ENCODE assay signal across 8 cellular contexts in the genomic region with DNA sequence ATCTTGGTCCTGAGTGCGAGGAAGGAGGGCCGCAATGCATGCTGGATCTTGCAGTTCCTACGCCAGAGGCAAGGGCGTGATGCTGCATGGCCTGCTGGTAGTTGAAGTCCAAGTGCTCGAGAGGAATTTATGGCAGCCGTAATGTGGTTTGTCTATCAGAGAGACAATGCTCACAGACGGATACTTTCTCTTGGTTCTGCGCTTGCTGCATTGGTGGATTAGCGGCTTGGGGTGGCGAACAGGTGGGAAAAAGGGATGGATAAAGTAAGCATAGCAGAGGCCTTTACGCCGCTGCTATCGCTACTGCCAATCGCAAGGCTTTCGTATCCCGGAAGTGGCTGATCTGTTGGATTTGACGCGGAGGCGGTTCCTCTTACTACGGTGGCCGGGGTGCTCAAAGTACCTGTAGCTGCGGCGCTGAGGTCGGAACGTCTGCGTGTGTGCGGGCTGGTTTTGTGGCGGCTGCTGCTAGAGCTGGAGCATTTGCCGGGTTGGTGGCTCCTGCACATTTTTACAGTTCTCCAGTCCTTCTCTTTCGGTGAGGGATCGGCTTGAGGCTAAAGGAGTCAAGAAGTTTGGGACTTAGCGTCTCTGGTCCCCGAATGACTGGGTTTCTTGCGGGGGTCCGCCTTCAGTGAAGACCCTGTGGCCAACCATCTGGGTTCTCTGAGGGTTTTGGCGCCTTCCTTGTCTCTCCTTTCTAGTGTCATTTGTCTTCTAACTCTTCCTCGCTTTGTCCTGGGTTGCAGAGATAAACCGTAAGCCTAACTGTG. TPM values are rescaled to one million over a fixed set of nuclear protein-coding genes. Genes with fewer than 3 reads are reported as not detected.
A peak's percentile ranks its signal among the peaks of the same experiment; 100 is the strongest.
DNase-seq lines count a peak whose midpoint lies in the region; ATAC-seq and TF ChIP-seq lines count a peak whose summit lies in the region.

A gene with protein sequence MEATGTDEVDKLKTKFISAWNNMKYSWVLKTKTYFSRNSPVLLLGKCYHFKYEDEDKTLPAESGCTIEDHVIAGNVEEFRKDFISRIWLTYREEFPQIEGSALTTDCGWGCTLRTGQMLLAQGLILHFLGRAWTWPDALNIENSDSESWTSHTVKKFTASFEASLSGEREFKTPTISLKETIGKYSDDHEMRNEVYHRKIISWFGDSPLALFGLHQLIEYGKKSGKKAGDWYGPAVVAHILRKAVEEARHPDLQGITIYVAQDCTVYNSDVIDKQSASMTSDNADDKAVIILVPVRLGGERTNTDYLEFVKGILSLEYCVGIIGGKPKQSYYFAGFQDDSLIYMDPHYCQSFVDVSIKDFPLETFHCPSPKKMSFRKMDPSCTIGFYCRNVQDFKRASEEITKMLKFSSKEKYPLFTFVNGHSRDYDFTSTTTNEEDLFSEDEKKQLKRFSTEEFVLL (plus strand): TSS at position 397 of the 773 bp plus-strand sequence. CDS start 19,655 bp downstream, outside the sequence.

- peaks cover 3 to 4% of the 10 kb centered on the region in 2 donors for H3K27me3 Mint-ChIP-seq in CD4-positive, alpha-beta memory T cell
- peaks cover 10% of the 10 kb centered on the region for H3K27me3 Mint-ChIP-seq in activated CD4-positive, alpha-beta memory T cell treated with anti-CD3 and anti-CD28 coated beads, Interleukin-2, amount 10 ng/mL, durations not matched to agents 7 days and 5 days

- H3K4me1 Mint-ChIP-seq in CD4-positive, alpha-beta memory T cell: peaks cover 5 to 10% (median 7%) of the 10 kb centered on the region in 4 donors
- peaks cover 9% of the 10 kb centered on the region for H3K4me1 Mint-ChIP-seq in activated CD4-positive, alpha-beta memory T cell treated with anti-CD3 and anti-CD28 coated beads, Interleukin-2, amount 10 ng/mL, durations not matched to agents 7 days and 5 days

- no peak for TF ChIP-seq CTCF in lower lobe of right lung (IDR thresholded peaks at IDR 0.05)

- H3K9me3 ChIP-seq in CD4-positive, alpha-beta memory T cell (ENCODE audit: control insufficient read depth in 1 of 2, low read length in 2 of 2): no peaks in the 10 kb centered on the region
- H3K9me3 ChIP-seq in lower lobe of right lung: no peaks in the 10 kb centered on the region

- intact Hi-C loops in CD4-positive, alpha-beta memory T cell (cut with micrococcal nuclease): loop anchor here (1.0 to 5.0 kb wide), 5 partner anchors 96 to 1707 kb away; a partner anchor contains a TSS
- intact Hi-C loops in lower lobe of right lung (cut with DNase I): no loop called here

- H3K4me3 ChIP-seq in CD4-positive, alpha-beta memory T cell (ENCODE audit: low read length in 2 of 2): peak within 1 kb of the TSS; percentile 94 to 100
- H3K4me3 ChIP-seq in lower lobe of right lung: peak within 1 kb of the TSS; percentile 83

- peaks cover 14% of the 10 kb centered on the region for H3K4me1 ChIP-seq in CD4-positive, alpha-beta memory T cell (ENCODE audit: insufficient read depth, low read length)
- peaks cover 16% of the 10 kb centered on the region for H3K4me1 ChIP-seq in lower lobe of right lung

- ATAC-seq in GM19455 (IDR thresholded peaks at IDR 0.05; ENCODE audit: unreplicated experiment) (peak; percentile 97), lower lobe of right lung (peak; percentile 99 to 100)

- peak; percentile 95 to 97 (median 96) for DNase-seq in CD4-positive, alpha-beta memory T cell
- DNase-seq in HK-2 (ENCODE audit: unreplicated experiment) (peak; percentile 93), NCI-H82 treated with DMSO at 0.1 percent for 48 hours (lab: John Stamatoyannopoulos, UW; ENCODE audit: unreplicated experiment) (peak; percentile 95), lower lobe of right lung (peak; percentile 97)
- peak; percentile 95 for DNase-seq in activated CD4-positive, alpha-beta memory T cell treated with anti-CD3 and anti-CD28 coated beads, Interleukin-2, amount 10 ng/mL, durations not matched to agents 7 days and 5 days
- peak; percentile 89 for DNase-seq in effector CD8-positive, alpha-beta T cell (lab: John Stamatoyannopoulos, UW)
- DNase-seq in stimulated activated CD4-positive, alpha-beta T cell treated with anti-CD3 and anti-CD28 coated beads, TNF-alpha, amount 100 ng/mL, for 24 hours (ENCODE audit: low read depth in 3 of 3): peak; percentile 85 to 90 (median 89)

- H3K27me3 ChIP-seq in CD4-positive, alpha-beta memory T cell (ENCODE audit: insufficient read depth, low read length): no peaks in the 10 kb centered on the region
- no peaks in the 10 kb centered on the region for H3K27me3 ChIP-seq in lower lobe of right lung (ENCODE audit: low read depth)

- POLR2A ChIA-PET in CD4-positive, alpha-beta memory T cell (lab: Charles Lee; ENCODE audit: partially characterized antibody): interaction anchor here (0.9 to 1.0 kb wide), 2 partner anchors 348 to 867 kb away, joined by 3 to 8 read pairs; a partner anchor contains a TSS
- POLR2A ChIA-PET in activated CD4-positive, alpha-beta memory T cell treated with anti-CD3 and anti-CD28 coated beads, Interleukin-2, amount 10 ng/mL, durations not matched to agents 7 days and 5 days (lab: Charles Lee): interaction anchor here (0.7 to 1.0 kb wide), 3 partner anchors 17 to 348 kb away, joined by 3 to 6 read pairs (median 3); no protein-coding TSS in a partner anchor

- H3K9me3 Mint-ChIP-seq in CD4-positive, alpha-beta memory T cell: no peaks in the 10 kb centered on the region
- H3K9me3 Mint-ChIP-seq in activated CD4-positive, alpha-beta memory T cell treated with anti-CD3 and anti-CD28 coated beads, Interleukin-2, amount 10 ng/mL, durations not matched to agents 7 days and 5 days: no peaks in the 10 kb centered on the region

- CTCF ChIA-PET in CD4-positive, alpha-beta memory T cell (lab: Charles Lee; ENCODE audit: partially characterized antibody): no interaction called here
- CTCF ChIA-PET in activated CD4-positive, alpha-beta memory T cell treated with anti-CD3 and anti-CD28 coated beads, Interleukin-2, amount 10 ng/mL, durations not matched to agents 7 days and 5 days (lab: Charles Lee): no interaction called here

- H3K27ac Mint-ChIP-seq in CD4-positive, alpha-beta memory T cell: no peak within 1 kb of the TSS
- H3K27ac Mint-ChIP-seq in activated CD4-positive, alpha-beta memory T cell treated with anti-CD3 and anti-CD28 coated beads, Interleukin-2, amount 10 ng/mL, durations not matched to agents 7 days and 5 days: no peak within 1 kb of the TSS

- no peaks in the 10 kb centered on the region for H3K36me3 Mint-ChIP-seq in CD4-positive, alpha-beta memory T cell
- H3K36me3 Mint-ChIP-seq in activated CD4-positive, alpha-beta memory T cell treated with anti-CD3 and anti-CD28 coated beads, Interleukin-2, amount 10 ng/mL, durations not matched to agents 7 days and 5 days (ENCODE audit: low read depth): no peaks in the 10 kb centered on the region

- H3K27ac ChIP-seq in CD4-positive, alpha-beta memory T cell (ENCODE audit: low read depth, low read length): peak within 1 kb of the TSS; percentile 85
- peak within 1 kb of the TSS; percentile 94 for H3K27ac ChIP-seq in lower lobe of right lung

- no peaks in the 10 kb centered on the region for H3K36me3 ChIP-seq in CD4-positive, alpha-beta memory T cell (ENCODE audit: insufficient read depth, low read length)
- no peaks in the 10 kb centered on the region for H3K36me3 ChIP-seq in lower lobe of right lung

- H3K4me3 Mint-ChIP-seq in CD4-positive, alpha-beta memory T cell: no peak within 1 kb of the TSS
- no peak within 1 kb of the TSS for H3K4me3 Mint-ChIP-seq in activated CD4-positive, alpha-beta memory T cell treated with anti-CD3 and anti-CD28 coated beads, Interleukin-2, amount 10 ng/mL, durations not matched to agents 7 days and 5 days

RNA-seq across cellular contexts. Expression of the gene that starts here (rescaled TPM):
- total RNA-seq in CD4-positive, alpha-beta memory T cell: 10 to 100 TPM; 11.7 to 15.2 TPM
- polyA plus RNA-seq in CD4-positive, alpha-beta memory T cell: 10 to 100 TPM; 13.5 to 15.8 TPM
- total RNA-seq in activated CD4-positive, alpha-beta memory T cell treated with anti-CD3 and anti-CD28 coated beads, Interleukin-2, amount 10 ng/mL, durations not matched to agents 7 days and 5 days: 10 to 100 TPM; 10.5 to 12.6 TPM
- 14.0 TPM for total RNA-seq in lower lobe of right lung

Comparison
In these comparisons a context has a peak if more than half of its experiments do, and no peak if none do; other contexts are left out.
1. Peak in every context shown above with its lines: DNase-seq, ATAC-seq, H3K4me3 ChIP-seq and H3K27ac ChIP-seq.